Comparison of ENCODE assay signal across 25 cellular contexts in genomic region chr15:99932676-99933402, GRCh38.
"Had no signal": no experiment of that assay in that cellular context is flagged by ENCODE, and none has a peak within 500 bp of the region (broad histone marks: within the 10 kb centered on the region; RNA-seq: fewer than 3 reads in every experiment).

No MANE protein-coding gene starts in this region.

- H3K36me3 ChIP-seq: brain microvascular endothelial cell, cardiac muscle cell had no signal

- H3K4me3 ChIP-seq: cardiac muscle cell, K562 had no signal

- DNase-seq: activated CD4-positive, alpha-beta memory T cell treated with anti-CD3 and anti-CD28 coated beads for 36 hours; activated CD4-positive, alpha-beta T cell treated with anti-CD3 and anti-CD28 coated beads, Interleukin-2, amount 10 ng/mL, durations not matched to agents 7 days and 5 days; activated CD4-positive, CD25-positive, alpha-beta regulatory T cell; activated CD8-positive, alpha-beta memory T cell treated with anti-CD3 and anti-CD28 coated beads, Interleukin-2, amount 50 U/mL, for 4 hours; activated gamma-delta T cell treated with Interleukin-2 at 50 U/mL for 16 hours; activated naive CD4-positive, alpha-beta T cell treated with anti-CD3 and anti-CD28 coated beads, Interleukin-2, amount 10 ng/mL, durations not matched to agents 7 days and 5 days; activated naive CD8-positive, alpha-beta T cell treated with anti-CD3 and anti-CD28 coated beads for 36 hours; activated T-cell treated with anti-CD3 and anti-CD28 coated beads, Interleukin-2, amount 50 U/mL, for 72 hours; brain microvascular endothelial cell; Karpas-422; NCI-H1417; NCI-H1930; NCI-H2171 treated with DMSO at 0.1 percent for 48 hours; NCI-H526; NCI-H774; NK-92 treated with Interleukin-12 subunit alpha and Interleukin-12 subunit beta, amount 100 ng/mL, for 24 hours; OCI-M1; RPMI8226; SHP77; T-cell; T-helper 2 cell had no signal

- H3K27me3 ChIP-seq: brain microvascular endothelial cell had no signal

- ATAC-seq: activated T-cell treated with anti-CD3 and anti-CD28 coated beads, Interleukin-2, amount 50 U/mL, for 72 hours; K562; Panc1; T-cell had no signal

- H3K27ac ChIP-seq: brain microvascular endothelial cell, cardiac muscle cell, VCaP had no signal
